Comparison of ENCODE assay signal across 12 cellular contexts in genomic region chr20:59630526-59630925, GRCh38. TPM values are rescaled to one million over a fixed set of nuclear protein-coding genes. Genes with fewer than 3 reads are reported as not detected.
DNase-seq lines count a peak whose midpoint lies in the region.
"Had no signal": no experiment of that assay in that cellular context is flagged by ENCODE, and none has a peak within 500 bp of the region (broad histone marks: within the 10 kb centered on the region; RNA-seq: fewer than 3 reads in every experiment).

No MANE protein-coding gene starts in this region.

- DNase-seq in activated effector memory CD4-positive, alpha-beta T cell treated with anti-CD3 and anti-CD28 coated beads, Interleukin-2, amount 50 U/mL, for 16 hours = peak; percentile 13
- no peak for DNase-seq in activated effector memory CD4-positive, alpha-beta T cell treated with Interleukin-2 at 50 U/mL for 16 hours
- DNase-seq in posterior vena cava (ENCODE audit: low spot score) (peak; percentile 64), ecto neural progenitor cell (ENCODE audit: low spot score) (no peak), NCI-H1436 treated with DMSO at 0.1 percent for 48 hours (lab: John Stamatoyannopoulos, UW) (no peak)
- no peak for DNase-seq in activated naive CD4-positive, alpha-beta T cell treated with Interleukin-2 at 50 U/mL for 16 hours
- DNase-seq: 8988T; AML-193; CD4-positive, CD25-positive, alpha-beta regulatory T cell; DMS53; GF-D8 had no signal

- intact Hi-C loops in posterior vena cava (cut with DNase I) = no loop called here

- peak overlapping the region; percentile 97 for H3K27ac ChIP-seq in cingulate gyrus (ENCODE audit: low read depth, low read length)

RNA-seq across cellular contexts. Expression of gene PHACTR3, which starts 26.2 kb away (rescaled TPM):
- under 1 TPM; 0.19 to 0.43 TPM for total RNA-seq in posterior vena cava
- total RNA-seq: CD4-positive, CD25-positive, alpha-beta regulatory T cell had no signal

Comparison
In these comparisons a context has a peak if more than half of its experiments do, and no peak if none do; other contexts are left out.
1. DNase-seq: peak in activated effector memory CD4-positive, alpha-beta T cell treated with anti-CD3 and anti-CD28 coated beads, Interleukin-2, amount 50 U/mL, for 16 hours (single experiment) and posterior vena cava (single experiment); none in activated effector memory CD4-positive, alpha-beta T cell treated with Interleukin-2 at 50 U/mL for 16 hours (single experiment), activated naive CD4-positive, alpha-beta T cell treated with Interleukin-2 at 50 U/mL for 16 hours (single experiment), ecto neural progenitor cell (single experiment) and NCI-H1436 treated with DMSO at 0.1 percent for 48 hours (single experiment).